ENCODE assay signal across 8 cellular contexts in the genomic region with DNA sequence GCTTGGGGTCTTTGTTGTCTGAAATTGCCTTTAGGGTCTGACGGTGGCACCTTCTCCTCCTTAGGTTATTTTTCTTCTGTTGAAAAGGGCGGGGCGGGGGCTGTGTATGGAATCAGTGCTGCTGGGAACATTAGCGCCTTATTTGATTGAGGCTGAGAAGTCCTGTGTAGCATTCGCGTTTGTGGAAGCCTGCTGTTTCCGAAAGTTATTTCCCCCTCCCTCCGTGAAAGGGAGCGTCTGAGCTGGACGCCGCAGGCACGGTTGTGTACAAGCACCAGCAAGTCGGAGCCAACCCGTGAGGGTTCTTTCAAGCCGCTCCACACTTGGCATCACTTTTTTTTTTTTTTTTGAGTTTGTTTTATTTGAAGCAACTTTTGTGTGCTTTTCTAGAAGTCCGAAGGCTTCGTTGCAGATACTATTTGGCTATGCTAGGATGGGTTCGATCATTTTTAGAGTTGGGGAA. TPM values are rescaled to one million over a fixed set of nuclear protein-coding genes. Genes with fewer than 3 reads are reported as not detected.
DNase-seq lines count a peak whose midpoint lies in the region; ATAC-seq and TF ChIP-seq lines count a peak whose summit lies in the region.

No MANE protein-coding gene starts in this region.

- no peak for TF ChIP-seq CTCF in left ventricle myocardium inferior (IDR thresholded peaks at IDR 0.05; ENCODE audit: borderline replicate concordance)

- ATAC-seq in GM18907 (IDR thresholded peaks at IDR 0.05; ENCODE audit: unreplicated experiment), result peak; percentile 40

- peak overlapping the region; percentile 91 for H3K4me3 ChIP-seq in left ventricle myocardium inferior

- peaks cover 61% of the 10 kb centered on the region for H3K4me1 ChIP-seq in left ventricle myocardium inferior

- H3K27me3 ChIP-seq in left ventricle myocardium inferior (ENCODE audit: low read depth), result no peaks in the 10 kb centered on the region

- intact Hi-C loops in left ventricle myocardium inferior (cut with micrococcal nuclease), result no loop called here

- peak; percentile 67 for DNase-seq in ACHN
- DNase-seq in HT1080 (ENCODE audit: low read depth), result peak; percentile 53
- peak; percentile 53 for DNase-seq in SK-N-DZ (ENCODE audit: low spot score)
- peak; percentile 39 for DNase-seq in activated naive CD8-positive, alpha-beta T cell treated with anti-CD3 and anti-CD28 coated beads for 36 hours
- DNase-seq in left ventricle myocardium inferior, result peak; percentile 26
- peak; percentile 80 for DNase-seq in renal cortical epithelial cell (ENCODE audit: low read depth)
- DNase-seq in cerebellar nuclear complex (lab: John Stamatoyannopoulos, UW), result no peak

- peak overlapping the region; percentile 93 for H3K4me3 Mint-ChIP-seq in activated naive CD8-positive, alpha-beta T cell treated with anti-CD3 and anti-CD28 coated beads for 36 hours

- peaks cover 7% of the 10 kb centered on the region for H3K36me3 Mint-ChIP-seq in activated naive CD8-positive, alpha-beta T cell treated with anti-CD3 and anti-CD28 coated beads for 36 hours

- H3K4me1 Mint-ChIP-seq in activated naive CD8-positive, alpha-beta T cell treated with anti-CD3 and anti-CD28 coated beads for 36 hours, result peaks cover 44% of the 10 kb centered on the region

- in situ Hi-C loops in ACHN (cut with HindIII; ENCODE audit: low pct_ligation_motif_present, low pct_unique_long_range_greater_than_20kb, low sequenced_read_pairs), result no loop called here

- H3K9me3 ChIP-seq in left ventricle myocardium inferior (replicated peaks), result no peaks in the 10 kb centered on the region

- peak overlapping the region; percentile 94 for H3K27ac Mint-ChIP-seq in activated naive CD8-positive, alpha-beta T cell treated with anti-CD3 and anti-CD28 coated beads for 36 hours

- no peaks in the 10 kb centered on the region for H3K27me3 Mint-ChIP-seq in activated naive CD8-positive, alpha-beta T cell treated with anti-CD3 and anti-CD28 coated beads for 36 hours

- H3K9me3 Mint-ChIP-seq in activated naive CD8-positive, alpha-beta T cell treated with anti-CD3 and anti-CD28 coated beads for 36 hours, result peaks cover 3% of the 10 kb centered on the region

- peak overlapping the region; percentile 96 for H3K27ac ChIP-seq in left ventricle myocardium inferior (replicated peaks)

- H3K36me3 ChIP-seq in left ventricle myocardium inferior, result no peaks in the 10 kb centered on the region

RNA-seq across cellular contexts. Expression of a gene that starts 1.1 kb away (rescaled TPM):
- total RNA-seq in HT1080 (2014; rRNA removed; shearing (Covaris generic)), result 6.9 and 9.8 TPM in 2 replicates
- polyA plus RNA-seq in HT1080 (2015; cell fraction: cytosol; rRNA removed), result 1.0 and 1.4 TPM in 2 replicates
- 23.5 TPM in 2 replicates for polyA plus RNA-seq in HT1080 (2015; cell fraction: nucleus; rRNA removed)
- polyA plus RNA-seq in SK-N-DZ (2014; cell fraction: cytosol; rRNA removed), result 37.8 and 38.1 TPM in 2 replicates
- 30.2 and 37.7 TPM in 2 replicates for polyA plus RNA-seq in SK-N-DZ (2014; cell fraction: nucleus; rRNA removed)
- 10 to 100 TPM; 25.2 to 30.9 TPM for total RNA-seq in activated naive CD8-positive, alpha-beta T cell treated with anti-CD3 and anti-CD28 coated beads for 36 hours
- total RNA-seq in left ventricle myocardium inferior (186 TPM), renal cortical epithelial cell (74.3 and 261 TPM in 2 replicates)

Comparison
In these comparisons a context has a peak if more than half of its experiments do, and no peak if none do; other contexts are left out.
1. DNase-seq: peak in ACHN (single experiment), HT1080 (single experiment), SK-N-DZ (single experiment), activated naive CD8-positive, alpha-beta T cell treated with anti-CD3 and anti-CD28 coated beads for 36 hours (single experiment), left ventricle myocardium inferior (single experiment) and renal cortical epithelial cell (single experiment); none in cerebellar nuclear complex (0 of 2).